ENCODE assay signal across 25 cellular contexts in genomic region chr3:195113074-195113473, GRCh38.
"Had no signal": no experiment of that assay in that cellular context is flagged by ENCODE, and none has a peak within 500 bp of the region (broad histone marks: within the 10 kb centered on the region; RNA-seq: fewer than 3 reads in every experiment).

No MANE protein-coding gene starts in this region.

- H3K27ac ChIP-seq: gastrocnemius medialis, left lung, prostate gland, right atrium auricular region, suprapubic skin had no signal

- DNase-seq: activated CD4-positive, alpha-beta T cell treated with anti-CD3 and anti-CD28 coated beads, Interleukin-2, amount 10 ng/mL, durations not matched to agents 7 days and 5 days; activated CD8-positive, alpha-beta T cell treated with anti-CD3 and anti-CD28 coated beads, Interleukin-2, amount 10 ng/mL, durations not matched to agents 7 days and 5 days; activated naive CD4-positive, alpha-beta T cell treated with Interleukin-2 at 50 U/mL for 16 hours; activated T-cell treated with anti-CD3 and anti-CD28 coated beads, Interleukin-2, amount 50 U/mL, for 24 hours; anterior cingulate cortex; effector CD4-positive, alpha-beta T cell; gastrocnemius medialis; head of caudate nucleus; left lung; mammary epithelial cell; mucosa of descending colon; naive B cell; T-cell; T-helper 9 cell; trophoblast cell had no signal

- ATAC-seq: activated CD4-positive, CD25-positive, alpha-beta regulatory T cell treated with anti-CD3 and anti-CD28 coated beads, Interleukin-2, amount 50 U/mL, for 24 hours; activated CD8-positive, alpha-beta T cell treated with anti-CD3 and anti-CD28 coated beads, Interleukin-2, amount 10 ng/mL, durations not matched to agents 7 days and 5 days; esophagus mucosa; gastrocnemius medialis; left lung; mucosa of descending colon; SK-N-SH treated with all-trans-retinoic acid at 6 μM for 48 hours; T-cell had no signal

- H3K36me3 Mint-ChIP-seq: brain, naive B cell, T-cell had no signal

- H3K9me3 Mint-ChIP-seq: activated CD4-positive, alpha-beta T cell treated with anti-CD3 and anti-CD28 coated beads, Interleukin-2, amount 10 ng/mL, durations not matched to agents 7 days and 5 days; activated T-cell treated with anti-CD3 and anti-CD28 coated beads, Interleukin-2, amount 50 U/mL, for 24 hours; activated T-helper 2 cell treated with anti-CD3 and anti-CD28 coated beads, Interferon-gamma antibody, Interleukin-2, Interleukin-4, amounts not matched to agents 10 μg/mL and 5 μg/mL and 100 μg/mL, durations not matched to agents 14 hours and 24 hours and 36 hours; brain; naive B cell; neural crest cell; stimulated activated naive CD8-positive, alpha-beta T cell treated with anti-CD3 and anti-CD28 coated beads, Interleukin-15, Interleukin-2, amounts not matched to agents 100 ng/mL and 50 ng/mL, for 24 hours; T-cell had no signal

- H3K4me3 Mint-ChIP-seq: activated CD4-positive, alpha-beta T cell treated with anti-CD3 and anti-CD28 coated beads, Interleukin-2, amount 10 ng/mL, durations not matched to agents 7 days and 5 days; activated CD8-positive, alpha-beta T cell treated with anti-CD3 and anti-CD28 coated beads, Interleukin-2, amount 10 ng/mL, durations not matched to agents 7 days and 5 days; activated T-cell treated with anti-CD3 and anti-CD28 coated beads, Interleukin-2, amount 50 U/mL, for 24 hours; neural crest cell; stimulated activated naive CD8-positive, alpha-beta T cell treated with anti-CD3 and anti-CD28 coated beads, Interleukin-15, Interleukin-2, amounts not matched to agents 100 ng/mL and 50 ng/mL, for 24 hours; T-cell had no signal

- H3K4me1 Mint-ChIP-seq: activated CD4-positive, alpha-beta T cell treated with anti-CD3 and anti-CD28 coated beads, Interleukin-2, amount 10 ng/mL, durations not matched to agents 7 days and 5 days had no signal

- H3K27me3 Mint-ChIP-seq: activated CD4-positive, alpha-beta T cell treated with anti-CD3 and anti-CD28 coated beads, Interleukin-2, amount 10 ng/mL, durations not matched to agents 7 days and 5 days; activated T-cell treated with anti-CD3 and anti-CD28 coated beads, Interleukin-2, amount 50 U/mL, for 24 hours; brain; stimulated activated naive CD8-positive, alpha-beta T cell treated with anti-CD3 and anti-CD28 coated beads, Interleukin-15, Interleukin-2, amounts not matched to agents 100 ng/mL and 50 ng/mL, for 24 hours; T-cell had no signal

- H3K27ac Mint-ChIP-seq: activated CD4-positive, alpha-beta T cell treated with anti-CD3 and anti-CD28 coated beads, Interleukin-2, amount 10 ng/mL, durations not matched to agents 7 days and 5 days; activated CD8-positive, alpha-beta T cell treated with anti-CD3 and anti-CD28 coated beads, Interleukin-2, amount 10 ng/mL, durations not matched to agents 7 days and 5 days; activated T-cell treated with anti-CD3 and anti-CD28 coated beads, Interleukin-2, amount 50 U/mL, for 24 hours; activated T-helper 2 cell treated with anti-CD3 and anti-CD28 coated beads, Interferon-gamma antibody, Interleukin-2, Interleukin-4, amounts not matched to agents 10 μg/mL and 5 μg/mL and 100 μg/mL, durations not matched to agents 14 hours and 24 hours and 36 hours; naive B cell; stimulated activated naive CD8-positive, alpha-beta T cell treated with anti-CD3 and anti-CD28 coated beads, Interleukin-15, Interleukin-2, amounts not matched to agents 100 ng/mL and 50 ng/mL, for 24 hours; T-cell had no signal

- H3K4me3 ChIP-seq: gastrocnemius medialis, left lung, mucosa of descending colon, prostate gland, right atrium auricular region, suprapubic skin had no signal
